ENCODE assay signal across 8 cellular contexts in genomic region chr6:1311400-1312192, GRCh38. TPM values are rescaled to one million over a fixed set of nuclear protein-coding genes. Genes with fewer than 3 reads are reported as not detected.
DNase-seq lines count a peak whose midpoint lies in the region; ATAC-seq and TF ChIP-seq lines count a peak whose summit lies in the region.

A gene with protein sequence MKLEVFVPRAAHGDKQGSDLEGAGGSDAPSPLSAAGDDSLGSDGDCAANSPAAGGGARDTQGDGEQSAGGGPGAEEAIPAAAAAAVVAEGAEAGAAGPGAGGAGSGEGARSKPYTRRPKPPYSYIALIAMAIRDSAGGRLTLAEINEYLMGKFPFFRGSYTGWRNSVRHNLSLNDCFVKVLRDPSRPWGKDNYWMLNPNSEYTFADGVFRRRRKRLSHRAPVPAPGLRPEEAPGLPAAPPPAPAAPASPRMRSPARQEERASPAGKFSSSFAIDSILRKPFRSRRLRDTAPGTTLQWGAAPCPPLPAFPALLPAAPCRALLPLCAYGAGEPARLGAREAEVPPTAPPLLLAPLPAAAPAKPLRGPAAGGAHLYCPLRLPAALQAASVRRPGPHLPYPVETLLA (plus strand): TSS chr6:1312098. CDS start chr6:1312705, 607 bp downstream.

- peak; percentile 64 for DNase-seq in activated CD4-positive, alpha-beta T cell treated with anti-CD3 and anti-CD28 coated beads, Interleukin-2, amount 10 ng/mL, durations not matched to agents 24 days and 14 days
- DNase-seq in activated CD4-positive, alpha-beta T cell treated with anti-CD3 and anti-CD28 coated beads for 4 hours: no peak
- DNase-seq in fibroblast of lung (ENCODE audit: low read depth in 2 of 2): peak; percentile 18 to 76
- DNase-seq in activated CD4-positive, CD25-positive, alpha-beta regulatory T cell (lab: John Stamatoyannopoulos, UW): no peak

- no peaks in the 10 kb centered on the region for H3K36me3 ChIP-seq in fibroblast of lung (ENCODE audit: control insufficient read depth, insufficient read depth, low read length)
- H3K36me3 ChIP-seq in neuron (ENCODE audit: insufficient read depth, low read length): no peaks in the 10 kb centered on the region

- peak within 1 kb of the TSS; percentile 62 for H3K4me3 Mint-ChIP-seq in activated CD4-positive, alpha-beta T cell treated with anti-CD3 and anti-CD28 coated beads, Interleukin-2, amount 10 ng/mL, durations not matched to agents 24 days and 14 days

- H3K27ac Mint-ChIP-seq in activated CD4-positive, alpha-beta T cell treated with anti-CD3 and anti-CD28 coated beads, Interleukin-2, amount 10 ng/mL, durations not matched to agents 24 days and 14 days: peak within 1 kb of the TSS; percentile 82

- H3K27me3 ChIP-seq in fibroblast of lung (ENCODE audit: control insufficient read depth, insufficient read depth, low read length): no peaks in the 10 kb centered on the region
- peaks cover 84% of the 10 kb centered on the region for H3K27me3 ChIP-seq in neuron (ENCODE audit: insufficient read depth, low read length)

- peak within 1 kb of the TSS; percentile 79 for H3K4me2 ChIP-seq in fibroblast of lung (ENCODE audit: extremely low read depth, insufficient read depth, low read length)

- peak within 1 kb of the TSS; percentile 38 for H3K27ac ChIP-seq in VCaP
- peak within 1 kb of the TSS; percentile 6 for H3K27ac ChIP-seq in fibroblast of lung (ENCODE audit: insufficient read depth, low read length)

- no peak for ATAC-seq in GM18519 (IDR thresholded peaks at IDR 0.05; ENCODE audit: low FRiP score, unreplicated experiment)
- no peak for ATAC-seq in HG02642 (IDR thresholded peaks at IDR 0.05; ENCODE audit: poor library complexity, unreplicated experiment)

- no peak for TF ChIP-seq CTCF in VCaP (conservative IDR thresholded peaks at IDR 0.05)
- no peak for TF ChIP-seq CTCF in fibroblast of lung (conservative IDR thresholded peaks at IDR 0.05 in 1 of 2, IDR thresholded peaks at IDR 0.05 in 1 of 2; ENCODE audit: low read depth in 1 of 2, low read length in 2 of 2)

- H2AFZ ChIP-seq in fibroblast of lung (ENCODE audit: low read length): peak within 1 kb of the TSS; percentile 76
- H2AFZ ChIP-seq in neuron (ENCODE audit: low read depth, low read length): no peak within 1 kb of the TSS

- H3K27me3 Mint-ChIP-seq in activated CD4-positive, alpha-beta T cell treated with anti-CD3 and anti-CD28 coated beads, Interleukin-2, amount 10 ng/mL, durations not matched to agents 24 days and 14 days: peaks cover 73% of the 10 kb centered on the region

- peaks cover 4% of the 10 kb centered on the region for H3K36me3 Mint-ChIP-seq in activated CD4-positive, alpha-beta T cell treated with anti-CD3 and anti-CD28 coated beads, Interleukin-2, amount 10 ng/mL, durations not matched to agents 24 days and 14 days (ENCODE audit: low read depth)

- H4K20me1 ChIP-seq in fibroblast of lung (ENCODE audit: control insufficient read depth, extremely low read depth, insufficient read depth, low read length): no peaks in the 10 kb centered on the region

- H3K9me3 Mint-ChIP-seq in activated CD4-positive, alpha-beta T cell treated with anti-CD3 and anti-CD28 coated beads, Interleukin-2, amount 10 ng/mL, durations not matched to agents 24 days and 14 days: peaks cover 4% of the 10 kb centered on the region

- peaks cover 14% of the 10 kb centered on the region for H3K4me1 Mint-ChIP-seq in activated CD4-positive, alpha-beta T cell treated with anti-CD3 and anti-CD28 coated beads, Interleukin-2, amount 10 ng/mL, durations not matched to agents 24 days and 14 days

- intact Hi-C loops in activated CD4-positive, alpha-beta T cell treated with anti-CD3 and anti-CD28 coated beads, Interleukin-2, amount 10 ng/mL, durations not matched to agents 24 days and 14 days (cut with micrococcal nuclease): loop anchor here (5.0 to 10.0 kb wide), 2 partner anchors 301 to 517 kb away; no protein-coding TSS in a partner anchor

- H3K9me3 ChIP-seq in fibroblast of lung (ENCODE audit: control insufficient read depth, insufficient read depth, low read depth, low read length) (no peaks in the 10 kb centered on the region), neuron (ENCODE audit: low read length) (no peaks in the 10 kb centered on the region)

- peak within 1 kb of the TSS; percentile 72 for H3K9ac ChIP-seq in fibroblast of lung (ENCODE audit: insufficient read depth, low read length)

- H3K79me2 ChIP-seq in fibroblast of lung (ENCODE audit: control insufficient read depth, insufficient read depth, low read length): peaks cover 3% of the 10 kb centered on the region

- H3K4me3 ChIP-seq in fibroblast of lung (replicated peaks in 1 of 4; ENCODE audit: control extremely low read depth in 1 of 4, insufficient read depth in 1 of 4, low read depth in 3 of 4, low read length in 4 of 4) (peak within 1 kb of the TSS; percentile 54 to 89 (median 70)), neuron (ENCODE audit: low read length) (peak within 1 kb of the TSS; percentile 22)

- H3K4me1 ChIP-seq in fibroblast of lung (ENCODE audit: control insufficient read depth, extremely low read depth, insufficient read depth, low read length) (peaks cover 4% of the 10 kb centered on the region), neuron (ENCODE audit: insufficient read depth, low read length) (no peaks in the 10 kb centered on the region)

RNA-seq across cellular contexts. Expression of the gene that starts here (rescaled TPM):
- not detected in 2 replicates for total RNA-seq in activated CD4-positive, alpha-beta T cell treated with anti-CD3 and anti-CD28 coated beads, Interleukin-2, amount 10 ng/mL, durations not matched to agents 24 days and 14 days
- total RNA-seq in fibroblast of lung: 2.0 and 2.1 TPM in 2 replicates
- 1.8 and 1.9 TPM in 2 replicates for polyA plus RNA-seq in fibroblast of lung
- polyA plus RNA-seq in fibroblast of lung (2012): 1.6 and 2.4 TPM in 2 replicates
- 0.37 and 1.1 TPM in 2 replicates for polyA minus RNA-seq in fibroblast of lung (ENCODE audit: low replicate concordance)

Comparison
In these comparisons a context has a peak if more than half of its experiments do, and no peak if none do; other contexts are left out.
1. Peak in DNase-seq in activated CD4-positive, alpha-beta T cell treated with anti-CD3 and anti-CD28 coated beads, Interleukin-2, amount 10 ng/mL, durations not matched to agents 24 days and 14 days; RNA of the gene not detected or under 1 TPM.
2. DNase-seq: peak in fibroblast of lung (2 of 2); none in activated CD4-positive, alpha-beta T cell treated with anti-CD3 and anti-CD28 coated beads for 4 hours (0 of 2) and activated CD4-positive, CD25-positive, alpha-beta regulatory T cell (0 of 4).